In genomic region chr1:76293831-76294230, GRCh38 we compare ENCODE assay signal across 24 cellular contexts.
DNase-seq lines count a peak whose midpoint lies in the region; ATAC-seq and TF ChIP-seq lines count a peak whose summit lies in the region.
"Had no signal": no experiment of that assay in that cellular context is flagged by ENCODE, and none has a peak within 500 bp of the region (broad histone marks: within the 10 kb centered on the region; RNA-seq: fewer than 3 reads in every experiment).

No MANE protein-coding gene starts in this region.

- H3K36me3 ChIP-seq in CD8-positive, alpha-beta T cell (ENCODE audit: insufficient read depth, low read length), result no peaks in the 10 kb centered on the region
- H3K36me3 ChIP-seq in endodermal cell (ENCODE audit: control insufficient read depth, insufficient read depth, low read length), result no peaks in the 10 kb centered on the region
- H3K36me3 ChIP-seq in tibial nerve, result no peaks in the 10 kb centered on the region
- H3K36me3 ChIP-seq: brain microvascular endothelial cell, colonic mucosa, HAP-1 had no signal

- no peaks in the 10 kb centered on the region for H3K9me3 ChIP-seq in CD8-positive, alpha-beta T cell (ENCODE audit: low read length)
- no peaks in the 10 kb centered on the region for H3K9me3 ChIP-seq in endodermal cell (ENCODE audit: control insufficient read depth, low read length)
- no peaks in the 10 kb centered on the region for H3K9me3 ChIP-seq in tibial nerve
- H3K9me3 ChIP-seq: colonic mucosa, HAP-1, testis had no signal

- POLR2A ChIA-PET in activated CD8-positive, alpha-beta T cell treated with anti-CD3 and anti-CD28 coated beads for 36 hours (lab: Charles Lee), result no interaction called here
- POLR2A ChIA-PET in activated CD8-positive, alpha-beta T cell treated with anti-CD3 and anti-CD28 coated beads, Interleukin-2, amount 10 ng/mL, durations not matched to agents 7 days and 5 days (lab: Charles Lee), result interaction anchor here (0.7 to 2.0 kb wide), 4 partner anchors 11 to 124 kb away, joined by 3 to 8 read pairs (median 4); no protein-coding TSS in a partner anchor
- POLR2A ChIA-PET in CD8-positive, alpha-beta T cell (lab: Charles Lee), result interaction anchor here (1.7 kb wide), 1 partner anchor 25 kb away, joined by 4 read pairs; no protein-coding TSS in a partner anchor
- POLR2A ChIA-PET in T-cell (lab: Charles Lee), result interaction anchor here (0.8 kb wide), 2 partner anchors 35 to 1413 kb away, joined by 3 to 4 read pairs; no protein-coding TSS in a partner anchor

- no peak for TF ChIP-seq EP300 in tibial nerve (IDR thresholded peaks at IDR 0.05)

- no peak for ATAC-seq in activated CD8-positive, alpha-beta T cell treated with anti-CD3 and anti-CD28 coated beads for 36 hours
- ATAC-seq in activated CD8-positive, alpha-beta T cell treated with anti-CD3 and anti-CD28 coated beads, Interleukin-2, amount 10 ng/mL, durations not matched to agents 7 days and 5 days, result no peak
- no peak for ATAC-seq in CD8-positive, alpha-beta T cell
- ATAC-seq in T-cell (replicated peaks in 1 of 4), result no peak
- ATAC-seq in naive B cell (ENCODE audit: low read depth in 2 of 2), result no peak
- no peak for ATAC-seq in GM21515 (IDR thresholded peaks at IDR 0.05; ENCODE audit: unreplicated experiment)
- ATAC-seq: HepG2 had no signal

- no peak overlapping the region for H3K4me3 Mint-ChIP-seq in activated CD8-positive, alpha-beta T cell treated with anti-CD3 and anti-CD28 coated beads for 36 hours
- no peak overlapping the region for H3K4me3 Mint-ChIP-seq in activated CD8-positive, alpha-beta T cell treated with anti-CD3 and anti-CD28 coated beads, Interleukin-2, amount 10 ng/mL, durations not matched to agents 7 days and 5 days
- no peak overlapping the region for H3K4me3 Mint-ChIP-seq in CD8-positive, alpha-beta T cell
- H3K4me3 Mint-ChIP-seq in T-cell, result peak overlapping the region in 2 of 3 donors; percentile 6 to 55
- H3K4me3 Mint-ChIP-seq in naive B cell, result peak overlapping the region in 2 of 8 donors; percentile 37 to 52
- no peak overlapping the region for H3K4me3 Mint-ChIP-seq in endodermal cell

- no peak for TF ChIP-seq CTCF in activated CD8-positive, alpha-beta T cell treated with anti-CD3 and anti-CD28 coated beads for 36 hours (IDR thresholded peaks at IDR 0.05)
- no peak for TF ChIP-seq CTCF in CD8-positive, alpha-beta T cell (IDR thresholded peaks at IDR 0.05)
- no peak for TF ChIP-seq CTCF in endodermal cell (conservative IDR thresholded peaks at IDR 0.05)
- TF ChIP-seq CTCF in tibial nerve (IDR thresholded peaks at IDR 0.05), result no peak

- peak overlapping the region; percentile 23 for H3K27ac Mint-ChIP-seq in activated CD8-positive, alpha-beta T cell treated with anti-CD3 and anti-CD28 coated beads for 36 hours
- no peak overlapping the region for H3K27ac Mint-ChIP-seq in activated CD8-positive, alpha-beta T cell treated with anti-CD3 and anti-CD28 coated beads, Interleukin-2, amount 10 ng/mL, durations not matched to agents 7 days and 5 days
- H3K27ac Mint-ChIP-seq in CD8-positive, alpha-beta T cell, result peak overlapping the region; percentile 66
- H3K27ac Mint-ChIP-seq in T-cell (peak overlapping the region; percentile 73 to 77), naive B cell (peak overlapping the region in 4 of 6 donors; percentile 29 to 82 (median 76)), endodermal cell (no peak overlapping the region)

- H3K36me3 Mint-ChIP-seq in activated CD8-positive, alpha-beta T cell treated with anti-CD3 and anti-CD28 coated beads for 36 hours (ENCODE audit: low read depth), result no peaks in the 10 kb centered on the region
- H3K36me3 Mint-ChIP-seq in activated CD8-positive, alpha-beta T cell treated with anti-CD3 and anti-CD28 coated beads, Interleukin-2, amount 10 ng/mL, durations not matched to agents 7 days and 5 days (ENCODE audit: low read depth), result no peaks in the 10 kb centered on the region
- H3K36me3 Mint-ChIP-seq in CD8-positive, alpha-beta T cell, result no peaks in the 10 kb centered on the region
- H3K36me3 Mint-ChIP-seq in T-cell (no peaks in the 10 kb centered on the region), naive B cell (no peaks in the 10 kb centered on the region), endodermal cell (ENCODE audit: low read depth) (no peaks in the 10 kb centered on the region)

- DNase-seq in activated CD8-positive, alpha-beta T cell treated with anti-CD3 and anti-CD28 coated beads for 36 hours, result no peak
- no peak for DNase-seq in activated CD8-positive, alpha-beta T cell treated with anti-CD3 and anti-CD28 coated beads, Interleukin-2, amount 10 ng/mL, durations not matched to agents 7 days and 5 days
- no peak for DNase-seq in CD8-positive, alpha-beta T cell
- DNase-seq in T-cell (no peak), naive B cell (no peak), endodermal cell (no peak), tibial nerve (ENCODE audit: low spot score in 2 of 2) (no peak)
- DNase-seq: ACHN; activated CD4-positive, alpha-beta T cell treated with anti-CD3 and anti-CD28 coated beads for 48 hours; activated T-cell treated with anti-CD3 and anti-CD28 coated beads, Interleukin-2, amount 50 U/mL, for 1 hour; brain microvascular endothelial cell; colonic mucosa; kidney; NCI-H2107; NCI-H524 treated with DMSO at 0.1 percent for 48 hours; small intestine; stimulated activated naive B cell treated with anti-CD40 and anti-IgM and Interleukin-4, amounts not matched to agents 10 μg/mL and 1 μg/mL and 100 μg/mL, for 72 hours; testis had no signal

- no peaks in the 10 kb centered on the region for H3K27me3 Mint-ChIP-seq in activated CD8-positive, alpha-beta T cell treated with anti-CD3 and anti-CD28 coated beads for 36 hours
- no peaks in the 10 kb centered on the region for H3K27me3 Mint-ChIP-seq in activated CD8-positive, alpha-beta T cell treated with anti-CD3 and anti-CD28 coated beads, Interleukin-2, amount 10 ng/mL, durations not matched to agents 7 days and 5 days (ENCODE audit: low read depth)
- H3K27me3 Mint-ChIP-seq in CD8-positive, alpha-beta T cell (ENCODE audit: low read depth), result no peaks in the 10 kb centered on the region
- H3K27me3 Mint-ChIP-seq in T-cell (no peaks in the 10 kb centered on the region), naive B cell (no peaks in the 10 kb centered on the region), endodermal cell (ENCODE audit: insufficient read depth) (no peaks in the 10 kb centered on the region)
- H3K27me3 Mint-ChIP-seq: stimulated activated naive B cell treated with anti-CD40 and anti-IgM and Interleukin-4, amounts not matched to agents 10 μg/mL and 1 μg/mL and 100 μg/mL, for 72 hours had no signal

- CTCF ChIA-PET in activated CD8-positive, alpha-beta T cell treated with anti-CD3 and anti-CD28 coated beads for 36 hours (lab: Charles Lee), result interaction anchor here (1.7 kb wide), 1 partner anchor 139 kb away, joined by 10 read pairs; no protein-coding TSS in a partner anchor
- CTCF ChIA-PET in activated CD8-positive, alpha-beta T cell treated with anti-CD3 and anti-CD28 coated beads, Interleukin-2, amount 10 ng/mL, durations not matched to agents 7 days and 5 days (lab: Charles Lee), result interaction anchor here (5.2 kb wide), 1 partner anchor 140 kb away, joined by 21 read pairs; no protein-coding TSS in a partner anchor
- CTCF ChIA-PET in CD8-positive, alpha-beta T cell (lab: Charles Lee), result interaction anchor here (0.6 to 1.2 kb wide), 4 partner anchors 8 to 19 kb away, joined by 3 read pairs; no protein-coding TSS in a partner anchor
- CTCF ChIA-PET in T-cell (lab: Charles Lee), result interaction anchor here in 1 of 2 donors (1.0 kb wide), 1 partner anchor 139 kb away, joined by 3 read pairs; no protein-coding TSS in a partner anchor

- 74 to 85% methylated on average over 4 of the region's 4 CpGs for WGBS in endodermal cell (ENCODE audit: insufficient coverage in 1 of 2, insufficient read length in 1 of 2), 2 experiments
- WGBS in tibial nerve, 2 donors, result 45 to 46% methylated on average over 4 of the region's 4 CpGs

- no peak for TF ChIP-seq POLR2A in tibial nerve (IDR thresholded peaks at IDR 0.05)

- intact Hi-C loops in activated CD8-positive, alpha-beta T cell treated with anti-CD3 and anti-CD28 coated beads for 36 hours (cut with micrococcal nuclease), result no loop called here
- intact Hi-C loops in CD8-positive, alpha-beta T cell (cut with DNase I, micrococcal nuclease), result no loop called here

- H3K4me3 ChIP-seq in CD8-positive, alpha-beta T cell (ENCODE audit: low read depth, low read length), result no peak overlapping the region
- H3K4me3 ChIP-seq in endodermal cell (ENCODE audit: low read length) (no peak overlapping the region), tibial nerve (no peak overlapping the region)
- H3K4me3 ChIP-seq: colonic mucosa, HAP-1, lung, testis had no signal

- no peak overlapping the region for H3K27ac ChIP-seq in CD8-positive, alpha-beta T cell (ENCODE audit: low read depth, low read length)
- no peak overlapping the region for H3K27ac ChIP-seq in endodermal cell (ENCODE audit: low read depth, low read length)
- H3K27ac ChIP-seq in tibial nerve, result no peak overlapping the region
- H3K27ac ChIP-seq: brain microvascular endothelial cell, C4-2B, colonic mucosa, HL-60, testis had no signal

- no peak overlapping the region for H3K9ac ChIP-seq in endodermal cell (ENCODE audit: extremely low read depth, low read length, poor library complexity, severe bottlenecking)

- no peaks in the 10 kb centered on the region for H3K9me3 Mint-ChIP-seq in activated CD8-positive, alpha-beta T cell treated with anti-CD3 and anti-CD28 coated beads for 36 hours
- H3K9me3 Mint-ChIP-seq in activated CD8-positive, alpha-beta T cell treated with anti-CD3 and anti-CD28 coated beads, Interleukin-2, amount 10 ng/mL, durations not matched to agents 7 days and 5 days (ENCODE audit: insufficient read depth), result no peaks in the 10 kb centered on the region
- H3K9me3 Mint-ChIP-seq in CD8-positive, alpha-beta T cell, result no peaks in the 10 kb centered on the region
- H3K9me3 Mint-ChIP-seq in T-cell, result no peaks in the 10 kb centered on the region
- H3K9me3 Mint-ChIP-seq in naive B cell, result no peaks in the 10 kb centered on the region
- no peaks in the 10 kb centered on the region for H3K9me3 Mint-ChIP-seq in endodermal cell

- peaks cover 22% of the 10 kb centered on the region for H3K4me1 ChIP-seq in CD8-positive, alpha-beta T cell (ENCODE audit: insufficient read depth, low read length)
- no peaks in the 10 kb centered on the region for H3K4me1 ChIP-seq in endodermal cell (ENCODE audit: control insufficient read depth, insufficient read depth, low read length)
- no peaks in the 10 kb centered on the region for H3K4me1 ChIP-seq in tibial nerve
- H3K4me1 ChIP-seq: colonic mucosa, HAP-1, testis had no signal

- H3K27me3 ChIP-seq in CD8-positive, alpha-beta T cell (ENCODE audit: insufficient read depth, low read length), result no peaks in the 10 kb centered on the region
- H3K27me3 ChIP-seq in endodermal cell (ENCODE audit: control insufficient read depth, insufficient read depth, low read length, poor library complexity, severe bottlenecking) (no peaks in the 10 kb centered on the region), tibial nerve (no peaks in the 10 kb centered on the region)
- H3K27me3 ChIP-seq: brain microvascular endothelial cell, colonic mucosa, testis had no signal

- H3K4me1 Mint-ChIP-seq in activated CD8-positive, alpha-beta T cell treated with anti-CD3 and anti-CD28 coated beads for 36 hours (ENCODE audit: low read depth), result peaks cover 41% of the 10 kb centered on the region
- H3K4me1 Mint-ChIP-seq in activated CD8-positive, alpha-beta T cell treated with anti-CD3 and anti-CD28 coated beads, Interleukin-2, amount 10 ng/mL, durations not matched to agents 7 days and 5 days (ENCODE audit: low read depth), result peaks cover 36% of the 10 kb centered on the region
- peaks cover 51% of the 10 kb centered on the region for H3K4me1 Mint-ChIP-seq in CD8-positive, alpha-beta T cell (ENCODE audit: low read depth)
- H3K4me1 Mint-ChIP-seq in T-cell (peaks cover 69 to 74% (median 71%) of the 10 kb centered on the region in 3 donors), naive B cell (peaks cover 40 to 58% (median 43%) of the 10 kb centered on the region in 3 donors), endodermal cell (peaks cover 19% of the 10 kb centered on the region)

Comparison
In these comparisons a context has a peak if more than half of its experiments do, and no peak if none do; other contexts are left out.
1. H3K27ac Mint-ChIP-seq: peak in activated CD8-positive, alpha-beta T cell treated with anti-CD3 and anti-CD28 coated beads for 36 hours (single experiment), CD8-positive, alpha-beta T cell (single experiment), T-cell (2 of 2) and naive B cell (4 of 6); none in activated CD8-positive, alpha-beta T cell treated with anti-CD3 and anti-CD28 coated beads, Interleukin-2, amount 10 ng/mL, durations not matched to agents 7 days and 5 days (single experiment) and endodermal cell (single experiment).
2. H3K4me3 Mint-ChIP-seq: peak in T-cell (2 of 3); none in activated CD8-positive, alpha-beta T cell treated with anti-CD3 and anti-CD28 coated beads for 36 hours (single experiment), activated CD8-positive, alpha-beta T cell treated with anti-CD3 and anti-CD28 coated beads, Interleukin-2, amount 10 ng/mL, durations not matched to agents 7 days and 5 days (single experiment), CD8-positive, alpha-beta T cell (single experiment) and endodermal cell (single experiment).